ENCODE assay signal across 9 cellular contexts in the genomic region with DNA sequence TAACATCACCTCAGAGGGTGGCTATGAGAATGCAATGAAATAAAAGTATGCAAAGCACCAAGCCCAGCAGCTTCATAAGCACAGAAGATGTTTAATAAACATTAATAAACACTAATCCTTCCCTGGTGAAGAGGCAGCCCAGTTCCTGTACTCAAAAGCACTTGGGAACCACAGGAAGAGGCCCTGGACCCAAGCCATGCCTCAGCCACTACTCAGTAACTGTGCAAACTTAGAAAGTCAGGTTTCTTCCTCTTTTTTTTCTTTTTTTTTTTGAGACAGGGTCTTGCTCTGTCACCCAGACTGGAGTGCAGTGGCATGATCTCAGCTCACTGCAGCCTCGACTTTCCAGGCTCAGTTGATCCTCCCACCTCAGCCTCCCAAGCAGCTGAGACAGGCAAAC. TPM values are rescaled to one million over a fixed set of nuclear protein-coding genes. Genes with fewer than 3 reads are reported as not detected.
DNase-seq lines count a peak whose midpoint lies in the region; ATAC-seq lines count a peak whose summit lies in the region.
"Had no signal": no experiment of that assay in that cellular context is flagged by ENCODE, and none has a peak within 500 bp of the region (broad histone marks: within the 10 kb centered on the region; RNA-seq: fewer than 3 reads in every experiment).

No MANE protein-coding gene starts in this region.

- H3K9me3 Mint-ChIP-seq in activated CD8-positive, alpha-beta T cell treated with anti-CD3 and anti-CD28 coated beads, Interleukin-2, amount 10 ng/mL, durations not matched to agents 7 days and 5 days (ENCODE audit: insufficient read depth): no peaks in the 10 kb centered on the region
- no peaks in the 10 kb centered on the region for H3K9me3 Mint-ChIP-seq in naive B cell

- no peaks in the 10 kb centered on the region for H3K9me3 ChIP-seq in KOPT-K1 (ENCODE audit: insufficient read depth, low read length, poor library complexity, severe bottlenecking)

- POLR2A ChIA-PET in activated CD8-positive, alpha-beta T cell treated with anti-CD3 and anti-CD28 coated beads, Interleukin-2, amount 10 ng/mL, durations not matched to agents 7 days and 5 days (lab: Charles Lee): no interaction called here

- H3K27me3 Mint-ChIP-seq in activated CD8-positive, alpha-beta T cell treated with anti-CD3 and anti-CD28 coated beads, Interleukin-2, amount 10 ng/mL, durations not matched to agents 7 days and 5 days (ENCODE audit: low read depth): no peaks in the 10 kb centered on the region
- H3K27me3 Mint-ChIP-seq in naive B cell: no peaks in the 10 kb centered on the region

- intact Hi-C loops in left colon (cut with DNase I, micrococcal nuclease): no loop called here

- no peak for ATAC-seq in activated CD8-positive, alpha-beta T cell treated with anti-CD3 and anti-CD28 coated beads, Interleukin-2, amount 10 ng/mL, durations not matched to agents 7 days and 5 days
- ATAC-seq in naive B cell (ENCODE audit: low read depth in 2 of 2): peak; percentile 50 to 52
- ATAC-seq in HG02884 (IDR thresholded peaks at IDR 0.05; ENCODE audit: unreplicated experiment): no peak
- no peak for ATAC-seq in left colon
- no peak for ATAC-seq in GM18868 (IDR thresholded peaks at IDR 0.05; ENCODE audit: unreplicated experiment)

- H3K27ac ChIP-seq in KOPT-K1 (ENCODE audit: low read depth, low read length, poor library complexity, severe bottlenecking): peak overlapping the region; percentile 55
- H3K27ac ChIP-seq: epithelial cell of prostate had no signal

- CTCF ChIA-PET in activated CD8-positive, alpha-beta T cell treated with anti-CD3 and anti-CD28 coated beads, Interleukin-2, amount 10 ng/mL, durations not matched to agents 7 days and 5 days (lab: Charles Lee): interaction anchor here (1.2 kb wide), 1 partner anchor 12 kb away, joined by 3 read pairs; no protein-coding TSS in a partner anchor

- H3K36me3 ChIP-seq in KOPT-K1 (ENCODE audit: insufficient read depth, low read length): 0 out of 2 replicates have a peak, but pooled peaks cover 8% of the 10 kb centered on the region

- DNase-seq in EH (ENCODE audit: low read depth) (peak; percentile 64), naive B cell (peak; percentile 35), DMS 273 treated with DMSO at 0.1 percent for 48 hours (lab: John Stamatoyannopoulos, UW) (no peak), left colon (no peak)
- DNase-seq in activated CD8-positive, alpha-beta T cell treated with anti-CD3 and anti-CD28 coated beads, Interleukin-2, amount 10 ng/mL, durations not matched to agents 7 days and 5 days: no peak

- H3K36me3 Mint-ChIP-seq in activated CD8-positive, alpha-beta T cell treated with anti-CD3 and anti-CD28 coated beads, Interleukin-2, amount 10 ng/mL, durations not matched to agents 7 days and 5 days (ENCODE audit: low read depth): peaks cover 51% of the 10 kb centered on the region
- peaks cover 14 to 34% of the 10 kb centered on the region in 2 donors for H3K36me3 Mint-ChIP-seq in naive B cell

- peaks cover 62% of the 10 kb centered on the region for H3K4me1 Mint-ChIP-seq in activated CD8-positive, alpha-beta T cell treated with anti-CD3 and anti-CD28 coated beads, Interleukin-2, amount 10 ng/mL, durations not matched to agents 7 days and 5 days (ENCODE audit: low read depth)
- H3K4me1 Mint-ChIP-seq in naive B cell: peaks cover 71 to 89% (median 77%) of the 10 kb centered on the region in 3 donors

- peak overlapping the region; percentile 68 for H3K27ac Mint-ChIP-seq in activated CD8-positive, alpha-beta T cell treated with anti-CD3 and anti-CD28 coated beads, Interleukin-2, amount 10 ng/mL, durations not matched to agents 7 days and 5 days
- peak overlapping the region; percentile 12 to 94 (median 80) for H3K27ac Mint-ChIP-seq in naive B cell

- H3K4me3 Mint-ChIP-seq in activated CD8-positive, alpha-beta T cell treated with anti-CD3 and anti-CD28 coated beads, Interleukin-2, amount 10 ng/mL, durations not matched to agents 7 days and 5 days: no peak overlapping the region
- H3K4me3 Mint-ChIP-seq in naive B cell: peak overlapping the region; percentile 54 to 100 (median 90)

RNA-seq across cellular contexts. Expression of a gene that starts 5.3 kb away (rescaled TPM):
- 10 to 100 TPM; 72.4 to 75.8 TPM for total RNA-seq in activated CD8-positive, alpha-beta T cell treated with anti-CD3 and anti-CD28 coated beads, Interleukin-2, amount 10 ng/mL, durations not matched to agents 7 days and 5 days
- polyA plus RNA-seq in naive B cell (ENCODE audit: low read depth in 6 of 6): 100 to 1,000 TPM in 4 of 6 donors, 10 to 100 TPM in 2; 90.5 to 200 (median 115) TPM
- total RNA-seq in left colon: 100 to 1,000 TPM; 107 to 129 TPM

Comparison
In these comparisons a context has a peak if more than half of its experiments do, and no peak if none do; other contexts are left out.
1. DNase-seq: peak in EH (single experiment) and naive B cell (single experiment); none in activated CD8-positive, alpha-beta T cell treated with anti-CD3 and anti-CD28 coated beads, Interleukin-2, amount 10 ng/mL, durations not matched to agents 7 days and 5 days (single experiment), DMS 273 treated with DMSO at 0.1 percent for 48 hours (single experiment) and left colon (0 of 2).
2. ATAC-seq: peak in naive B cell (2 of 2); none in activated CD8-positive, alpha-beta T cell treated with anti-CD3 and anti-CD28 coated beads, Interleukin-2, amount 10 ng/mL, durations not matched to agents 7 days and 5 days (single experiment), HG02884 (single experiment), left colon (single experiment) and GM18868 (single experiment).